Comparison of ENCODE assay signal across 1 cellular context in the genomic region with DNA sequence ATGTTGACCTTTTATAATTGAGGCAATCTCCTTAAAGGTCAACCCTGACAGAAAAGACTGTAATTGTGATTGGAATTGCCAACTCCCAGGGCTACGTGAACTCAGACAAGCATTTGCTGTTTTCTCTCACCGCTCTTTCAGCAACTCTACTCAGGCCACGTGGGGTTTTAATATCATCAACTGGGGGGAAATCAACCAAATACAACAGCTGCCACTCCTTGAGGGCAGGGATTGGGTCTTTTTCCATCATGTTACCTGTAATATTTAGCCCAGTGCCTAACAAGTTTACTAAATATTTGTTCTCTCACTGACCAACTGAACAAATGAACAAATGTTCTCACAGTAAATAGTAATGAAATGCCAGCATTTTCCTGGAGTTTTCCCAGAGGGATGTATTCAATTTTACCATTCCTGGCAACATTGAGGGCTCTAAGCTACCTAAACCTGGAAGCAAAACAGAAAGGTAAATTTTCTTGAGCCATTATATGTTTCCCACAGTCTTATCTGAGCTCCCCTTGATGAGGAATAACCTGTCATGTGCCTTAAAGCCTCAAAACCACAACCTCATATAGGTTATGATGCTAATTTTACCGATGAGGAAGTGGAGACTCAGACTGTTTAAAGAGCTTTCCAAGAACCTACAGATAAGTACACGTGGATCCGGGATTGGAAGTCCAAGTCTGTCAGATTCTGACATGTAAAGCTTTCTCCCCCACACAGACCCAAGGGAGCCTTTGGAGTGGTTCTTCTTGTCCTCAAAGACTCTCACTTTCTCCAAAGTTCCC.
TF ChIP-seq lines count a peak whose summit lies in the region.

No MANE protein-coding gene starts in this region.

TF ChIP-seq in SK-N-SH, 30 proteins besides CTCF, POLR2A, EP300 and RAD21 (continued from another document):
- TF ChIP-seq, protein P1, sequence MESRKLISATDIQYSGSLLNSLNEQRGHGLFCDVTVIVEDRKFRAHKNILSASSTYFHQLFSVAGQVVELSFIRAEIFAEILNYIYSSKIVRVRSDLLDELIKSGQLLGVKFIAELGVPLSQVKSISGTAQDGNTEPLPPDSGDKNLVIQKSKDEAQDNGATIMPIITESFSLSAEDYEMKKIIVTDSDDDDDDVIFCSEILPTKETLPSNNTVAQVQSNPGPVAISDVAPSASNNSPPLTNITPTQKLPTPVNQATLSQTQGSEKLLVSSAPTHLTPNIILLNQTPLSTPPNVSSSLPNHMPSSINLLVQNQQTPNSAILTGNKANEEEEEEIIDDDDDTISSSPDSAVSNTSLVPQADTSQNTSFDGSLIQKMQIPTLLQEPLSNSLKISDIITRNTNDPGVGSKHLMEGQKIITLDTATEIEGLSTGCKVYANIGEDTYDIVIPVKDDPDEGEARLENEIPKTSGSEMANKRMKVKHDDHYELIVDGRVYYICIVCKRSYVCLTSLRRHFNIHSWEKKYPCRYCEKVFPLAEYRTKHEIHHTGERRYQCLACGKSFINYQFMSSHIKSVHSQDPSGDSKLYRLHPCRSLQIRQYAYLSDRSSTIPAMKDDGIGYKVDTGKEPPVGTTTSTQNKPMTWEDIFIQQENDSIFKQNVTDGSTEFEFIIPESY (IDR thresholded peaks at IDR 0.05; ENCODE audit: borderline replicate concordance, low read depth): no peak
- TF ChIP-seq NRF1 (IDR thresholded peaks at IDR 0.05; ENCODE audit: low read depth, low read length) (no peak), GABPA (IDR thresholded peaks at IDR 0.05; ENCODE audit: low read depth) (no peak), JUND (IDR thresholded peaks at IDR 0.05) (no peak), ELF1 (IDR thresholded peaks at IDR 0.05) (no peak), SMC3 (IDR thresholded peaks at IDR 0.05; ENCODE audit: low read depth, low read length) (no peak)
- TF ChIP-seq, protein P2, sequence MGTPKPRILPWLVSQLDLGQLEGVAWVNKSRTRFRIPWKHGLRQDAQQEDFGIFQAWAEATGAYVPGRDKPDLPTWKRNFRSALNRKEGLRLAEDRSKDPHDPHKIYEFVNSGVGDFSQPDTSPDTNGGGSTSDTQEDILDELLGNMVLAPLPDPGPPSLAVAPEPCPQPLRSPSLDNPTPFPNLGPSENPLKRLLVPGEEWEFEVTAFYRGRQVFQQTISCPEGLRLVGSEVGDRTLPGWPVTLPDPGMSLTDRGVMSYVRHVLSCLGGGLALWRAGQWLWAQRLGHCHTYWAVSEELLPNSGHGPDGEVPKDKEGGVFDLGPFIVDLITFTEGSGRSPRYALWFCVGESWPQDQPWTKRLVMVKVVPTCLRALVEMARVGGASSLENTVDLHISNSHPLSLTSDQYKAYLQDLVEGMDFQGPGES (IDR thresholded peaks at IDR 0.05; ENCODE audit: low read depth, low read length): no peak
- TF ChIP-seq, protein P3, sequence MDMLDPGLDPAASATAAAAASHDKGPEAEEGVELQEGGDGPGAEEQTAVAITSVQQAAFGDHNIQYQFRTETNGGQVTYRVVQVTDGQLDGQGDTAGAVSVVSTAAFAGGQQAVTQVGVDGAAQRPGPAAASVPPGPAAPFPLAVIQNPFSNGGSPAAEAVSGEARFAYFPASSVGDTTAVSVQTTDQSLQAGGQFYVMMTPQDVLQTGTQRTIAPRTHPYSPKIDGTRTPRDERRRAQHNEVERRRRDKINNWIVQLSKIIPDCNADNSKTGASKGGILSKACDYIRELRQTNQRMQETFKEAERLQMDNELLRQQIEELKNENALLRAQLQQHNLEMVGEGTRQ (IDR thresholded peaks at IDR 0.05; ENCODE audit: borderline replicate concordance, low read depth, low read length): no peak
- TF ChIP-seq, protein P4, sequence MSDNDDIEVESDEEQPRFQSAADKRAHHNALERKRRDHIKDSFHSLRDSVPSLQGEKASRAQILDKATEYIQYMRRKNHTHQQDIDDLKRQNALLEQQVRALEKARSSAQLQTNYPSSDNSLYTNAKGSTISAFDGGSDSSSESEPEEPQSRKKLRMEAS (IDR thresholded peaks at IDR 0.05; ENCODE audit: low read depth): no peak
